In genomic region chr6:85115876-85116275, GRCh38 we compare ENCODE assay signal across 21 cellular contexts.
"Had no signal": no experiment of that assay in that cellular context is flagged by ENCODE, and none has a peak within 500 bp of the region (broad histone marks: within the 10 kb centered on the region; RNA-seq: fewer than 3 reads in every experiment).

No MANE protein-coding gene starts in this region.

- H3K36me3 ChIP-seq: MG63 had no signal

- H3K4me3 ChIP-seq: MG63 had no signal

- DNase-seq: KBM-7; MG63; NCI-H1092; NCI-H1105 treated with DMSO at 0.1 percent for 48 hours; NCI-H1417 treated with DMSO at 0.1 percent for 48 hours; NCI-H146; NCI-H1694 treated with DMSO at 0.1 percent for 48 hours; NCI-H1930; NCI-H2081; NCI-H2171; NCI-H226; NCI-H446; NCI-H510A; NCI-H524 treated with DMSO at 0.1 percent for 48 hours; NCI-H774; NK-92 treated with Interleukin-12 subunit alpha and Interleukin-12 subunit beta, amount 100 ng/mL, for 24 hours; PC-3; SHP77; SK-N-SH had no signal

- H3K27ac ChIP-seq: RWPE1 had no signal

- H3K4me2 ChIP-seq: SK-N-SH had no signal

- H3K9ac ChIP-seq: SK-N-SH had no signal

- H3K27me3 ChIP-seq: MG63 had no signal

- H3K9me3 ChIP-seq: MG63, SK-N-SH had no signal

- ATAC-seq: Panc1, PC-3 had no signal
